In the genomic region with DNA sequence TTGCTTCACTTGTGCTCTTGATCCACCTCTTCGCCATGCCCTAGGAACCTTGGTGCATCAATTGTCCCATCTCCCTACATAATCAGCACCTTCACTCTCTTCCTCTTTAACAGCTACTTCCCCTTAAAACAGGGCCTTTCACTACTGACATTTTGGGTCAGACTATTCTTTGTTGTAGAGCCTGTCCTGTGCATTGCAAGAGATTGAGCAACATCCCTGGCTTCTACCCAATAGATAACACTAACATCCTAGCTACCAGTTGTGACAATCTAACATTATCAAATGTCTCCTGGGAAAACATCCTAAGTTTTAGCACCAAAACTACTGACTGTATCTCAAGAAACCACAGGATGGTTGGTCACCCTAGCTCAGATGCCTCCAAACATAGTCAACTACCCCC, we compare ENCODE assay signal across 18 cellular contexts.
"Had no signal": no experiment of that assay in that cellular context is flagged by ENCODE, and none has a peak within 500 bp of the region (broad histone marks: within the 10 kb centered on the region; RNA-seq: fewer than 3 reads in every experiment).

No MANE protein-coding gene starts in this region.

- DNase-seq: activated CD4-positive, alpha-beta T cell treated with anti-CD3 and anti-CD28 coated beads, Interleukin-2, amount 50 U/mL, for 1 hour; activated CD4-positive, CD25-positive, alpha-beta regulatory T cell; activated T-cell treated with anti-CD3 and anti-CD28 coated beads, Interleukin-2, amount 50 U/mL, for 1 hour; amniotic stem cell; cerebellar nuclear complex; dorsolateral prefrontal cortex; head of caudate nucleus; left ventricle myocardium inferior; mesenchymal stem cell; psoas muscle; sigmoid colon; stimulated activated CD4-positive, alpha-beta T cell treated with anti-CD3 and anti-CD28 coated beads, Interleukin-2, amount 100 ng/mL, for 24 hours; stimulated activated naive B cell treated with anti-CD40 and anti-IgM and Interleukin-4, amounts not matched to agents 10 μg/mL and 1 μg/mL and 100 μg/mL, for 72 hours; T1000; trophoblast cell had no signal

- H3K27ac ChIP-seq: left ventricle myocardium inferior, psoas muscle, sigmoid colon had no signal

- H3K36me3 ChIP-seq: left ventricle myocardium inferior, sigmoid colon had no signal

- H3K27me3 ChIP-seq: dorsolateral prefrontal cortex, sigmoid colon had no signal

- H3K4me1 ChIP-seq: psoas muscle had no signal

- ATAC-seq: activated naive CD4-positive, alpha-beta T cell treated with anti-CD3 and anti-CD28 coated beads, Interleukin-2, amount 50 U/mL, for 72 hours; esophagus mucosa; natural killer cell treated with Interleukin-12 subunit alpha and Interleukin-12 subunit beta and Interleukin-15 and Interleukin-18, amount 100 ng/mL, for 72 hours; psoas muscle; stimulated activated naive B cell treated with anti-CD40 and anti-IgM and Interleukin-4, amounts not matched to agents 10 μg/mL and 1 μg/mL and 100 μg/mL, for 72 hours had no signal

- H3K9me3 ChIP-seq: left ventricle myocardium inferior, psoas muscle, sigmoid colon had no signal

- H3K4me3 ChIP-seq: dorsolateral prefrontal cortex, left ventricle myocardium inferior, psoas muscle, sigmoid colon had no signal
